In the genomic region with DNA sequence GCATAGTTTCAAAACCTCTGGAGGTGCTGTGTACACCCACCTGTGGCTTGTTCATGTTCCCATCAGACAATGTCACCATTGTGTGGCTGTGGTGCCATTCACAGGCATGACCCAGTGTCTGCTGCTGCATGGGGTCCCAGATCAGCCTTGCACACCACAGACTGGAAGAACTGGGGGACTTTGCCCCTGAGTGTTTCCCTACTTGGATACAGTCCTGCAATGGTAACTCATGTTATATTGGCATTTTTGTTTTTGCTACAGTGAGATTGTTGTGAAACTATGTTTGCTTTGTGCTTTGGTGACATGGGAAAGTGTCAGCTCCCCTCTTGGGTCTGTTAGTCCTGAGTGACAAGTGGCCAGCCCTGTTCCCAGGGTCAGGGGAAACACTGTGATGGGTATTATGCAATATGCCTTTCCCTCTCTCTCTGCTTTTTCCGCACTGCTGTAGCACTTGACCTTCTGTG, we compare ENCODE assay signal across 20 cellular contexts.
"Had no signal": no experiment of that assay in that cellular context is flagged by ENCODE, and none has a peak within 500 bp of the region (broad histone marks: within the 10 kb centered on the region; RNA-seq: fewer than 3 reads in every experiment).

No MANE protein-coding gene starts in this region.

- H3K36me3 ChIP-seq: left ventricle myocardium inferior, right atrium auricular region, tibial nerve had no signal

- H3K9me3 ChIP-seq: left ventricle myocardium inferior, right atrium auricular region, tibial nerve had no signal

- ATAC-seq: activated T-cell treated with anti-CD3 and anti-CD28 coated beads, Interleukin-2, amount 50 U/mL, for 72 hours; effector memory CD8-positive, alpha-beta T cell; natural killer cell treated with Interleukin-12 subunit alpha and Interleukin-12 subunit beta and Interleukin-15 and Interleukin-18, amount 100 ng/mL, for 72 hours; stimulated activated naive B cell treated with anti-CD40 and anti-IgM and Interleukin-4, amounts not matched to agents 10 μg/mL and 1 μg/mL and 100 μg/mL, for 72 hours had no signal

- DNase-seq: activated B cell treated with CpG ODN at 0.5 μM for 24 hours; activated CD4-positive, alpha-beta T cell treated with anti-CD3 and anti-CD28 coated beads, Interleukin-2, amount 10 ng/mL, durations not matched to agents 24 days and 14 days; activated CD8-positive, alpha-beta memory T cell treated with anti-CD3 and anti-CD28 coated beads, Interleukin-2, amount 50 U/mL, for 48 hours; activated gamma-delta T cell treated with Interleukin-2 at 50 U/mL for 16 hours; activated T-cell treated with anti-CD3 and anti-CD28 coated beads, Interleukin-2, amount 50 U/mL, for 72 hours; cerebellar nuclear complex; dermis blood vessel endothelial cell; effector memory CD8-positive, alpha-beta T cell; head of caudate nucleus; left ventricle myocardium inferior; posterior cingulate gyrus; stimulated activated CD4-positive, alpha-beta T cell treated with anti-CD3 and anti-CD28 coated beads, Interleukin-15, amount 100 ng/mL, for 24 hours; stimulated activated CD4-positive, alpha-beta T cell treated with anti-CD3 and anti-CD28 coated beads, Interleukin-4, amount 100 ng/mL, for 1 hour; stimulated activated naive B cell treated with anti-CD40 and anti-IgM and Interleukin-4, amounts not matched to agents 10 μg/mL and 1 μg/mL and 100 μg/mL, for 72 hours; T-helper 2 cell had no signal

- H3K27ac ChIP-seq: left ventricle myocardium inferior, right atrium auricular region, skin epidermis, tibial nerve had no signal

- H3K4me3 ChIP-seq: left ventricle myocardium inferior, right atrium auricular region, skin epidermis, tibial nerve had no signal

- FAIRE-seq: frontal cortex had no signal

- H3K27me3 ChIP-seq: right atrium auricular region, tibial nerve had no signal
